In the genomic region with DNA sequence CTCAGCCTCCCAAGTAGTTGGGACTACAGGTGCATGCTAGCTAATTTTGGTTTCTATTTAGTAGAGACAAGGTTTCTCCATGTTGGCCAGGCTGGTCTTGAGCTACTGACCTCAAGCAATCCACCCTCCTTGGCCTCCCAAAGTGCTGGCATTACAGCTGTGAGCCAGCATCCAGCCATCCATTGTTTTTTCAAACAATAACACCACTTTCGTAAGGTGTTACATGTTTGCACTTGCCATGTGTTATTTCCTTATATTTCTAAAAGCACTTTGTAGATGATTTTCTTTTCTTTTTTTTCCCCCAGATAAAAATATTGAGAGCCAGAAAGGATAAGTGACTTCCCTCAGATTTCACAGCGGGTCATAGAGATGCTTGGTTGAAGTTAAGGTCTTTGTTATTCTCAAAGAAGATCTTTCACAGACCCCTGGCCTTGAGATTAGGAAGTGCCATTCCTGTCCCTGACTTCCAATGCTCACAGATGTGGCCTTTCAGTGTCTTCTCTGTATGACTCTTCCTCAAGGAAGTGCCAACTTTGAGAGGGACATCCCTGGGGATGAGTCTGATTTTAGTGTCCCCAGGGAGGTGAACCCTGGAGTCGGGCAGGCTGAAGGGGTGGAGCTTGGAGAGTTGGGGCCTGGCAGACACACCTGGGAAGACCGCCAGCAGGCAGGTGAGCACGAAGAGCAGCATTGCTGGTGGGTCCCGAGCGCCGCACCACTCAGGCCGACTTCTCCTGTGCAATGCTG, we compare ENCODE assay signal across 22 cellular contexts. TPM values are rescaled to one million over a fixed set of nuclear protein-coding genes. Genes with fewer than 3 reads are reported as not detected.
"Had no signal": no experiment of that assay in that cellular context is flagged by ENCODE, and none has a peak within 500 bp of the region (broad histone marks: within the 10 kb centered on the region; RNA-seq: fewer than 3 reads in every experiment).

No MANE protein-coding gene starts in this region.

- ATAC-seq: heart right ventricle, left ventricle myocardium superior had no signal

- H3K4me3 Mint-ChIP-seq: memory B cell, nephron, type B pancreatic cell had no signal

- H3K9me3 ChIP-seq: heart right ventricle, sigmoid colon, spleen had no signal

- H3K36me3 ChIP-seq: heart right ventricle, sigmoid colon, spleen, WERI-Rb-1 had no signal

- H3K4me1 Mint-ChIP-seq: memory B cell, nephron had no signal

- H3K27ac Mint-ChIP-seq: memory B cell, nephron, type B pancreatic cell had no signal

- H3K4me1 ChIP-seq: heart right ventricle, sigmoid colon had no signal

- DNase-seq: activated CD4-positive, alpha-beta T cell treated with anti-CD3 and anti-CD28 coated beads for 1 hour; activated CD8-positive, alpha-beta memory T cell treated with anti-CD3 and anti-CD28 coated beads for 24 hours; activated CD8-positive, alpha-beta memory T cell treated with anti-CD3 and anti-CD28 coated beads, Interleukin-2, amount 50 U/mL, for 48 hours; activated effector memory CD4-positive, alpha-beta T cell treated with anti-CD3 and anti-CD28 coated beads, Interleukin-2, amount 50 U/mL, for 16 hours; activated naive CD4-positive, alpha-beta T cell treated with anti-CD3 and anti-CD28 coated beads, Interleukin-2, amount 50 U/mL, for 16 hours; activated T-cell treated with anti-CD3 and anti-CD28 coated beads, Interleukin-2, amount 50 U/mL, for 48 hours; heart right ventricle; left ventricle myocardium superior; sigmoid colon; spleen; stimulated activated naive CD4-positive, alpha-beta T cell; SW 1271; T-helper 2 cell; WERI-Rb-1 had no signal

- H3K36me3 Mint-ChIP-seq: memory B cell, type B pancreatic cell had no signal

- H3K9me3 Mint-ChIP-seq: memory B cell, nephron, type B pancreatic cell had no signal

- H3K27me3 ChIP-seq: spleen had no signal

- FAIRE-seq: astrocyte had no signal

- H3K27ac ChIP-seq: heart right ventricle, sigmoid colon, spleen, WERI-Rb-1 had no signal

- H3K4me3 ChIP-seq: heart right ventricle, sigmoid colon, spleen had no signal

RNA-seq across cellular contexts. Expression of gene PIGR, which starts 6.3 kb away (rescaled TPM):
- total RNA-seq: astrocyte, dermis microvascular lymphatic vessel endothelial cell, kidney epithelial cell, left ventricle myocardium superior had no signal

RNA-seq across cellular contexts. Expression of gene FCMR, which starts 18.3 kb away (rescaled TPM):
- total RNA-seq: dermis microvascular lymphatic vessel endothelial cell, epithelial cell of proximal tubule had no signal

RNA-seq across cellular contexts. Expression of gene FCAMR, which starts 30.2 kb away (rescaled TPM):
- total RNA-seq: astrocyte, dermis microvascular lymphatic vessel endothelial cell, heart right ventricle, kidney epithelial cell, left ventricle myocardium superior, sigmoid colon had no signal
- polyA plus RNA-seq: heart right ventricle had no signal

RNA-seq across cellular contexts. Expression of gene IL24, which starts 42.8 kb away (rescaled TPM):
- total RNA-seq: astrocyte, dermis microvascular lymphatic vessel endothelial cell, heart right ventricle, left ventricle myocardium superior, renal cortical epithelial cell, sigmoid colon had no signal
